Comparison of ENCODE assay signal across 8 cellular contexts in genomic region chr16:83898463-83899271, GRCh38. TPM values are rescaled to one million over a fixed set of nuclear protein-coding genes. Genes with fewer than 3 reads are reported as not detected.
DNase-seq lines count a peak whose midpoint lies in the region; ATAC-seq and TF ChIP-seq lines count a peak whose summit lies in the region.

TSS of gene MLYCD (plus strand) at chr16:83899115. CDS start at chr16:83899145, 30 bp downstream.

- POLR2A ChIA-PET in AG04450 (lab: Yijun Ruan, JAX) = no interaction called here

- peaks cover 10 to 41% (median 31%) of the 10 kb centered on the region in 4 donors for H3K4me1 ChIP-seq in liver (ENCODE audit: control insufficient read depth in 4 of 4, insufficient read depth in 4 of 4, low read length in 3 of 4)

- intact Hi-C loops in dendritic cell treated with granulocyte-macrophage colony-stimulating factor and Interleukin-4, amounts not matched to agents 40 ng/mL and 50 ng/mL, for 4 days (cut with micrococcal nuclease) = loop anchor here (5.0 kb wide), 1 partner anchor 91 kb away; the partner anchor contains the start of gene HSBP1

- no peaks in the 10 kb centered on the region for H3K36me3 ChIP-seq in liver (ENCODE audit: control insufficient read depth in 4 of 4, insufficient read depth in 3 of 4, low read depth in 1 of 4, low read length in 3 of 4)

- peaks cover 11% of the 10 kb centered on the region for H3K36me3 Mint-ChIP-seq in dendritic cell treated with granulocyte-macrophage colony-stimulating factor and Interleukin-4, amounts not matched to agents 40 ng/mL and 50 ng/mL, for 4 days (ENCODE audit: low read depth)

- H3K4me1 Mint-ChIP-seq in dendritic cell treated with granulocyte-macrophage colony-stimulating factor and Interleukin-4, amounts not matched to agents 40 ng/mL and 50 ng/mL, for 4 days (ENCODE audit: low read depth) = peaks cover 28% of the 10 kb centered on the region

- TF ChIP-seq RAD21 in liver (IDR thresholded peaks at IDR 0.05) = peak in 1 of 2 donors; percentile 15

- peak within 1 kb of the TSS; percentile 85 for H3K27ac Mint-ChIP-seq in dendritic cell treated with granulocyte-macrophage colony-stimulating factor and Interleukin-4, amounts not matched to agents 40 ng/mL and 50 ng/mL, for 4 days

- H3K27ac ChIP-seq in AG04450 (ENCODE audit: low read depth, low read length) (peak within 1 kb of the TSS; percentile 25), liver (ENCODE audit: low read depth in 1 of 2, low read length in 2 of 2) (peak within 1 kb of the TSS; percentile 77 to 86)

- CTCF ChIA-PET in AG04450 (lab: Charles Lee) = interaction anchor here (0.9 kb wide), 1 partner anchor 29 kb away, joined by 6 read pairs; no protein-coding TSS in a partner anchor

- ATAC-seq in HG03045 (IDR thresholded peaks at IDR 0.05; ENCODE audit: unreplicated experiment) = peak; percentile 88

- peak within 1 kb of the TSS; percentile 78 to 90 for H3K9ac ChIP-seq in liver (ENCODE audit: low read depth in 1 of 2, low read length in 2 of 2)

- H3K4me3 ChIP-seq in AG04450 (ENCODE audit: low read depth, low read length) (peak within 1 kb of the TSS; percentile 72), liver (ENCODE audit: low read depth in 1 of 3, low read length in 3 of 3) (peak within 1 kb of the TSS; percentile 83 to 97 (median 95))

- 5% methylated on average over 69 of the region's 69 CpGs for WGBS in liver

- no peaks in the 10 kb centered on the region for H3K9me3 Mint-ChIP-seq in dendritic cell treated with granulocyte-macrophage colony-stimulating factor and Interleukin-4, amounts not matched to agents 40 ng/mL and 50 ng/mL, for 4 days

- TF ChIP-seq POLR2A in GM18526 (IDR thresholded peaks at IDR 0.05; ENCODE audit: extremely low read depth, insufficient read length) = peak; percentile 60

- peaks cover 12% of the 10 kb centered on the region for H3K27me3 Mint-ChIP-seq in dendritic cell treated with granulocyte-macrophage colony-stimulating factor and Interleukin-4, amounts not matched to agents 40 ng/mL and 50 ng/mL, for 4 days

- TF ChIP-seq CTCF in AG04450 (IDR thresholded peaks at IDR 0.05; ENCODE audit: low read depth, low read length) (no peak), liver (IDR thresholded peaks at IDR 0.05; ENCODE audit: low read depth, low read length, missing input control) (no peak)

- H3K4me3 Mint-ChIP-seq in dendritic cell treated with granulocyte-macrophage colony-stimulating factor and Interleukin-4, amounts not matched to agents 40 ng/mL and 50 ng/mL, for 4 days = peak within 1 kb of the TSS; percentile 89

- H3K27me3 ChIP-seq in AG04450 (ENCODE audit: control insufficient read depth, insufficient read depth, low read length) = peaks cover 5% of the 10 kb centered on the region
- no peaks in the 10 kb centered on the region for H3K27me3 ChIP-seq in liver (ENCODE audit: control insufficient read depth in 4 of 4, insufficient read depth in 4 of 4, low read length in 3 of 4)

- no peak for DNase-seq in AG04450 (ENCODE audit: low read depth, low spot score)
- DNase-seq in NCI-H345 treated with DMSO at 0.1 percent for 48 hours (lab: John Stamatoyannopoulos, UW; ENCODE audit: unreplicated experiment) = peak; percentile 48
- DNase-seq in activated CD4-positive, alpha-beta T cell treated with anti-CD3 and anti-CD28 coated beads, Interleukin-2, amount 50 U/mL, for 1 hour = peak; percentile 65
- peak; percentile 74 for DNase-seq in stimulated activated CD4-positive, alpha-beta T cell treated with anti-CD3 and anti-CD28 coated beads, Interleukin-4, amount 100 ng/mL, for 1 hour

- H3K9me3 ChIP-seq in AG04450 (ENCODE audit: control insufficient read depth, insufficient read depth, low read length) = no peaks in the 10 kb centered on the region; the same call in 1 of the 2 replicates
- no peaks in the 10 kb centered on the region for H3K9me3 ChIP-seq in liver (ENCODE audit: control insufficient read depth in 4 of 4, low read length in 3 of 4)

TF ChIP-seq in liver, 16 proteins besides CTCF, POLR2A, EP300 and RAD21:
- peak; percentile 13 for TF ChIP-seq YY1 (IDR thresholded peaks at IDR 0.05)
- peak; percentile 83 for TF ChIP-seq SP1 (IDR thresholded peaks at IDR 0.05)
- TF ChIP-seq FOXA2 (IDR thresholded peaks at IDR 0.05) = no peak
- peak; percentile 74 to 78 for TF ChIP-seq RXRA (IDR thresholded peaks at IDR 0.05)
- no peak for TF ChIP-seq NR2F2 (IDR thresholded peaks at IDR 0.05)
- TF ChIP-seq HNF4G (IDR thresholded peaks at IDR 0.05) = no peak
- TF ChIP-seq GABPA (IDR thresholded peaks at IDR 0.05 in 1 of 2, conservative IDR thresholded peaks at IDR 0.05 in 1 of 2) = peak in 1 of 2 donors; percentile 46
- TF ChIP-seq FOXA1 (IDR thresholded peaks at IDR 0.05) = no peak
- TF ChIP-seq TAF1 (conservative IDR thresholded peaks at IDR 0.05) = no peak
- TF ChIP-seq MAX (IDR thresholded peaks at IDR 0.05) = no peak
- peak; percentile 34 for TF ChIP-seq REST (IDR thresholded peaks at IDR 0.05)
- TF ChIP-seq ZBTB33 (IDR thresholded peaks at IDR 0.05) = peak; percentile 26
- no peak for TF ChIP-seq JUND (IDR thresholded peaks at IDR 0.05)
- peak; percentile 27 to 61 for TF ChIP-seq HNF4A (conservative IDR thresholded peaks at IDR 0.05)
- TF ChIP-seq EGR1 (IDR thresholded peaks at IDR 0.05; ENCODE audit: low read depth in 2 of 2) = peak; percentile 20 to 53
TF ChIP-seq in liver: peak in this region for 8.

RNA-seq across cellular contexts. Expression of gene MLYCD, which starts in this region (rescaled TPM):
- polyA plus RNA-seq in AG04450 (2011; rRNA removed) (2.0 and 2.5 TPM in 2 replicates), liver (1 to 10 TPM; 7.1 to 7.8 TPM)
- 6.8 and 8.4 TPM in 2 replicates for polyA minus RNA-seq in AG04450 (2011; rRNA and poly(A)+ RNA removed)
- 10 to 100 TPM in 1 of 2 donors, 1 to 10 TPM in 1; 3.7 to 24.4 TPM for total RNA-seq in liver
